11 cellular contexts compared by ENCODE assay signal in the genomic region with DNA sequence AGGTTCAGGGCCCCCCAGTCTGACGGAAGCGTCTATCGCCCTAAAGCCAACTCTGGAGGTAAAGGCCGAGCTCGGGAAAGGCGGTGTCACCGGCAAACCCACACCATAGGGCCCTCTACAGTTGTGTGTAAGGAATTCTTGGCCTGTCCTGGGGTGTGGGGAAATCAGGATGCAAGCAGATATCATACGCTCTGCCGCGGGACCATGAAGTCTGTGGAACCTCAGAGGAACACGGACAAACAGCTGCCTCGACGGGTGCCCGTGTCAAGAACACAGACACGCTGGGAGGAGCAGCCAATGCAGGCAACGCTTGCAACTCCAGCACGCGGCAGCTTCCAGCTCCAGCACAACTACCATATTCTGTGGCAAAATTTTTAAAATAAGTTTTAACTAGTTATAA.
DNase-seq lines count a peak whose midpoint lies in the region; TF ChIP-seq lines count a peak whose summit lies in the region.
"Had no signal": no experiment of that assay in that cellular context is flagged by ENCODE, and none has a peak within 500 bp of the region (broad histone marks: within the 10 kb centered on the region; RNA-seq: fewer than 3 reads in every experiment).

No MANE protein-coding gene starts in this region.

- H3K36me3 Mint-ChIP-seq in Caco-2 (ENCODE audit: insufficient read depth, unreplicated experiment) (peaks cover 8% of the 10 kb centered on the region), nephron progenitor cell (ENCODE audit: low read depth) (peaks cover 13% of the 10 kb centered on the region)
- H3K36me3 Mint-ChIP-seq: CD14-positive monocyte; CD8-positive, alpha-beta T cell; IgD-negative memory B cell had no signal

- H3K9ac ChIP-seq in BLaER1: peak overlapping the region; percentile 40; the same call in 1 of the 2 replicates

- H3K27ac ChIP-seq in BLaER1: no peak overlapping the region
- H3K27ac ChIP-seq in sigmoid colon: no peak overlapping the region

- peaks cover 100% of the 10 kb centered on the region for H4K20me1 ChIP-seq in BLaER1

- H3K4me3 Mint-ChIP-seq in Caco-2 (ENCODE audit: unreplicated experiment) (no peak overlapping the region), nephron progenitor cell (no peak overlapping the region)
- H3K4me3 Mint-ChIP-seq: B cell; CD14-positive monocyte; CD8-positive, alpha-beta T cell; IgD-negative memory B cell had no signal

- peak overlapping the region; percentile 88 for H3K4me2 ChIP-seq in BLaER1

- H3K27me3 ChIP-seq in BLaER1: no peaks in the 10 kb centered on the region
- no peaks in the 10 kb centered on the region for H3K27me3 ChIP-seq in Caco-2 (replicated peaks; ENCODE audit: control insufficient read depth, insufficient read depth, low read length)
- H3K27me3 ChIP-seq in sigmoid colon: no peaks in the 10 kb centered on the region

- H3K9me3 ChIP-seq in BLaER1 (no peaks in the 10 kb centered on the region), Caco-2 (no peaks in the 10 kb centered on the region), sigmoid colon (no peaks in the 10 kb centered on the region)

- intact Hi-C loops in Caco-2 (cut with micrococcal nuclease; ENCODE audit: unreplicated experiment): no loop called here
- intact Hi-C loops in sigmoid colon (cut with DNase I): no loop called here

- DNase-seq in Caco-2 (peak in 1 of 2 experiments; percentile 31), nephron progenitor cell (no peak), sigmoid colon (peak; percentile 55), NCI-H446 treated with DMSO at 0.1 percent for 48 hours (lab: John Stamatoyannopoulos, UW) (no peak), HCEC 1CT (no peak), DMS114 treated with DMSO at 0.1 percent for 48 hours (lab: John Stamatoyannopoulos, UW; ENCODE audit: unreplicated experiment) (no peak)
- DNase-seq: CD8-positive, alpha-beta T cell had no signal

- 91 to 97% methylated on average over 18 of the region's 18 CpGs for WGBS in sigmoid colon, 2 donors

- H3K4me3 ChIP-seq in BLaER1 (peak overlapping the region; percentile 32; the same call in 1 of the 2 replicates), Caco-2 (ENCODE audit: low read depth, low read length) (no peak overlapping the region), sigmoid colon (no peak overlapping the region)

- no peaks in the 10 kb centered on the region for H3K36me3 ChIP-seq in BLaER1
- no peaks in the 10 kb centered on the region for H3K36me3 ChIP-seq in Caco-2 (ENCODE audit: control insufficient read depth, insufficient read depth, low read length)
- no peaks in the 10 kb centered on the region for H3K36me3 ChIP-seq in sigmoid colon

- H3K27me3 Mint-ChIP-seq in Caco-2 (ENCODE audit: insufficient read depth, unreplicated experiment) (no peaks in the 10 kb centered on the region), nephron progenitor cell (ENCODE audit: low read depth, poor library complexity) (peaks cover 5% of the 10 kb centered on the region)

- TF ChIP-seq EP300 in sigmoid colon (IDR thresholded peaks at IDR 0.05): no peak

- no peaks in the 10 kb centered on the region for H3K9me3 Mint-ChIP-seq in Caco-2 (ENCODE audit: unreplicated experiment)
- no peaks in the 10 kb centered on the region for H3K9me3 Mint-ChIP-seq in nephron progenitor cell
- H3K9me3 Mint-ChIP-seq: CD8-positive, alpha-beta T cell; IgD-negative memory B cell had no signal

- peaks cover 72% of the 10 kb centered on the region for H3K4me1 ChIP-seq in BLaER1
- 0 out of 2 replicates have a peak, but pooled peaks cover 8% of the 10 kb centered on the region for H3K4me1 ChIP-seq in Caco-2
- peaks cover 0 to 39% (median 23%) of the 10 kb centered on the region in 4 donors for H3K4me1 ChIP-seq in sigmoid colon

- BruUV-seq in Caco-2 (replicated peaks; lab: Mats Ljungman, UMichigan): no TSS peak

- H3K27ac Mint-ChIP-seq in Caco-2 (ENCODE audit: unreplicated experiment): peak overlapping the region; percentile 34
- peak overlapping the region; percentile 1 for H3K27ac Mint-ChIP-seq in nephron progenitor cell
- H3K27ac Mint-ChIP-seq: B cell; CD14-positive monocyte; CD8-positive, alpha-beta T cell had no signal

- POLR2A ChIA-PET in Caco-2 (lab: Charles Lee): no interaction called here

- TF ChIP-seq CTCF in Caco-2 (IDR thresholded peaks at IDR 0.05; ENCODE audit: insufficient read depth in 1 of 2, low read depth in 1 of 2, low read length in 1 of 2, severe bottlenecking in 1 of 2, unreplicated experiment in 1 of 2): no peak
- no peak for TF ChIP-seq CTCF in nephron progenitor cell (IDR thresholded peaks at IDR 0.05)
- TF ChIP-seq CTCF in sigmoid colon (IDR thresholded peaks at IDR 0.05): no peak

- no peak for TF ChIP-seq POLR2A in sigmoid colon (IDR thresholded peaks at IDR 0.05)

- H3K4me1 Mint-ChIP-seq in Caco-2 (ENCODE audit: low read depth, unreplicated experiment): peaks cover 32% of the 10 kb centered on the region
- H3K4me1 Mint-ChIP-seq in nephron progenitor cell: peaks cover 72% of the 10 kb centered on the region
- H3K4me1 Mint-ChIP-seq: B cell, CD14-positive monocyte had no signal

- CTCF ChIA-PET in Caco-2 (lab: Charles Lee): interaction anchor here (0.6 kb wide), 2 partner anchors 202 to 253 kb away, joined by 3 read pairs; no protein-coding TSS in a partner anchor
